ENCODE assay signal across 15 cellular contexts in the genomic region with DNA sequence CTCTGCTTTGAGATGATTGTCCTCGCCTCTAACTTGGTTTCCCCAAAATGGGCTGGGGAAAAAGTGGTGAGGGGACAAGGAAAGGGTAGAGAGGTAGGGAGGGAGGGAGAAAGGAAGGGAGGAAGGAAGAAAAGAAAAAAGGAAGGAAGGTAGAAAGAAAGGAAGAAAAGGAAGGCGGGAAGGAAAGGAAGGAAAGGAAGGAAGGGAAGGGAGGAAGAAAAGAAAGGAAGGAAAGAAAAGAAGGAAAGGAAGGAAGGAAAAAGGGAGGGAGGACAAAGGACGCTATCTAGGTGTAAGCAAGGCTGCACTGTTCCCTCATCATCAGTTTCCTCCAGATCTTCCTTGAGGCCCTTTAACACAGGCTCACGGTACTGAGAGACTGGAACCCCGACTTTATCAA. TPM values are rescaled to one million over a fixed set of nuclear protein-coding genes. Genes with fewer than 3 reads are reported as not detected.
DNase-seq lines count a peak whose midpoint lies in the region; ATAC-seq and TF ChIP-seq lines count a peak whose summit lies in the region.
"Had no signal": no experiment of that assay in that cellular context is flagged by ENCODE, and none has a peak within 500 bp of the region (broad histone marks: within the 10 kb centered on the region; RNA-seq: fewer than 3 reads in every experiment).

No MANE protein-coding gene starts in this region.

- 88 to 97% methylated on average over 4 to 5 of the region's 5 CpGs for WGBS in transverse colon (ENCODE audit: low coverage in 1 of 2), 2 donors

- no peaks in the 10 kb centered on the region for H3K36me3 ChIP-seq in right atrium auricular region
- H3K36me3 ChIP-seq in transverse colon: no peaks in the 10 kb centered on the region

- peak overlapping the region; percentile 90 for H3K4me3 Mint-ChIP-seq in activated T-helper 1 cell treated with anti-CD3 and anti-CD28 coated beads, Interleukin-12 subunit alpha, Interleukin-12 subunit beta, Interleukin-2, Interleukin-4 antibody, amounts not matched to agents 30 ng/mL and 10 ng/mL and 1 ng/mL, durations not matched to agents 14 hours and 24 hours and 36 hours
- peak overlapping the region in 3 of 5 donors; percentile 8 to 84 (median 82) for H3K4me3 Mint-ChIP-seq in immature natural killer cell

- no peaks in the 10 kb centered on the region for H3K9me3 Mint-ChIP-seq in activated T-helper 1 cell treated with anti-CD3 and anti-CD28 coated beads, Interleukin-12 subunit alpha, Interleukin-12 subunit beta, Interleukin-2, Interleukin-4 antibody, amounts not matched to agents 30 ng/mL and 10 ng/mL and 1 ng/mL, durations not matched to agents 14 hours and 24 hours and 36 hours
- no peaks in the 10 kb centered on the region for H3K9me3 Mint-ChIP-seq in immature natural killer cell
- H3K9me3 Mint-ChIP-seq: activated naive CD8-positive, alpha-beta T cell treated with anti-CD3 and anti-CD28 coated beads, Interleukin-2, amount 10 ng/mL, durations not matched to agents 7 days and 5 days had no signal

- no peak for ATAC-seq in Right ventricle myocardium inferior
- ATAC-seq in HG03565 (IDR thresholded peaks at IDR 0.05; ENCODE audit: unreplicated experiment): no peak

- TF ChIP-seq POLR2A in transverse colon (IDR thresholded peaks at IDR 0.05): no peak

- H3K27me3 ChIP-seq in right atrium auricular region (no peaks in the 10 kb centered on the region), transverse colon (no peaks in the 10 kb centered on the region)

- H3K27ac Mint-ChIP-seq in activated T-helper 1 cell treated with anti-CD3 and anti-CD28 coated beads, Interleukin-12 subunit alpha, Interleukin-12 subunit beta, Interleukin-2, Interleukin-4 antibody, amounts not matched to agents 30 ng/mL and 10 ng/mL and 1 ng/mL, durations not matched to agents 14 hours and 24 hours and 36 hours: no peak overlapping the region
- H3K27ac Mint-ChIP-seq in immature natural killer cell: no peak overlapping the region
- H3K27ac Mint-ChIP-seq: activated naive CD8-positive, alpha-beta T cell treated with anti-CD3 and anti-CD28 coated beads, Interleukin-2, amount 10 ng/mL, durations not matched to agents 7 days and 5 days had no signal

- CTCF ChIA-PET in HEK293T (lab: Yijun Ruan, JAX): no interaction called here

- H3K9me3 ChIP-seq in right atrium auricular region: no peaks in the 10 kb centered on the region
- H3K9me3 ChIP-seq in transverse colon: no peaks in the 10 kb centered on the region

- no peaks in the 10 kb centered on the region for H3K27me3 Mint-ChIP-seq in activated T-helper 1 cell treated with anti-CD3 and anti-CD28 coated beads, Interleukin-12 subunit alpha, Interleukin-12 subunit beta, Interleukin-2, Interleukin-4 antibody, amounts not matched to agents 30 ng/mL and 10 ng/mL and 1 ng/mL, durations not matched to agents 14 hours and 24 hours and 36 hours (ENCODE audit: insufficient read depth)
- H3K27me3 Mint-ChIP-seq in immature natural killer cell (ENCODE audit: low read depth in 3 of 3): peaks cover 0 to 12% (median 0%) of the 10 kb centered on the region in 3 donors
- H3K27me3 Mint-ChIP-seq: activated naive CD8-positive, alpha-beta T cell treated with anti-CD3 and anti-CD28 coated beads, Interleukin-2, amount 10 ng/mL, durations not matched to agents 7 days and 5 days had no signal

- TF ChIP-seq CTCF in right atrium auricular region (IDR thresholded peaks at IDR 0.05): no peak
- no peak for TF ChIP-seq CTCF in transverse colon (IDR thresholded peaks at IDR 0.05)

- peaks cover 51% of the 10 kb centered on the region for H3K4me1 Mint-ChIP-seq in activated T-helper 1 cell treated with anti-CD3 and anti-CD28 coated beads, Interleukin-12 subunit alpha, Interleukin-12 subunit beta, Interleukin-2, Interleukin-4 antibody, amounts not matched to agents 30 ng/mL and 10 ng/mL and 1 ng/mL, durations not matched to agents 14 hours and 24 hours and 36 hours (ENCODE audit: low read depth)
- peaks cover 34 to 50% of the 10 kb centered on the region in 2 donors for H3K4me1 Mint-ChIP-seq in immature natural killer cell

- in situ Hi-C loops in transverse colon (cut with MboI; ENCODE audit: low pct_ligation_motif_present in 1 of 4, low pct_unique_long_range_greater_than_20kb in 1 of 4, low sequenced_read_pairs in 3 of 4): no loop called here

- H3K4me3 ChIP-seq in right atrium auricular region: no peak overlapping the region
- H3K4me3 ChIP-seq in transverse colon: no peak overlapping the region

- TF ChIP-seq EP300 in transverse colon (IDR thresholded peaks at IDR 0.05; ENCODE audit: low read depth): no peak

- DNase-seq in right atrium auricular region (ENCODE audit: low spot score) (no peak), Right ventricle myocardium inferior (ENCODE audit: missing footprints) (no peak), immature natural killer cell (no peak), transverse colon (no peak), HEK293T (ENCODE audit: extremely low spot score) (no peak), NCI-H2029 (lab: John Stamatoyannopoulos, UW) (no peak)
- DNase-seq in activated T-helper 1 cell treated with anti-CD3 and anti-CD28 coated beads, Interleukin-12 subunit alpha, Interleukin-12 subunit beta, Interleukin-2, Interleukin-4 antibody, amounts not matched to agents 30 ng/mL and 10 ng/mL and 1 ng/mL, durations not matched to agents 14 hours and 24 hours and 36 hours (ENCODE audit: low spot score): no peak
- DNase-seq: activated naive CD8-positive, alpha-beta T cell treated with anti-CD3 and anti-CD28 coated beads, Interleukin-2, amount 10 ng/mL, durations not matched to agents 7 days and 5 days; cerebellar nuclear complex; KBM-7; NCI-H1436 treated with DMSO at 0.1 percent for 48 hours; NCI-H446 treated with DMSO at 0.1 percent for 48 hours; posterior cingulate gyrus; stimulated activated CD4-positive, alpha-beta T cell treated with anti-CD3 and anti-CD28 coated beads, Interleukin-2, amount 100 ng/mL, for 24 hours had no signal

- peak overlapping the region; percentile 78 to 85 for H3K27ac ChIP-seq in right atrium auricular region
- peak overlapping the region in 3 of 4 donors; percentile 22 to 83 (median 71) for H3K27ac ChIP-seq in transverse colon

- intact Hi-C loops in Right ventricle myocardium inferior (cut with DNase I): loop anchor here (5.0 kb wide), 4 partner anchors 40 to 285 kb away; a partner anchor contains a TSS
- intact Hi-C loops in activated T-helper 1 cell treated with anti-CD3 and anti-CD28 coated beads, Interleukin-12 subunit alpha, Interleukin-12 subunit beta, Interleukin-2, Interleukin-4 antibody, amounts not matched to agents 30 ng/mL and 10 ng/mL and 1 ng/mL, durations not matched to agents 14 hours and 24 hours and 36 hours (cut with micrococcal nuclease): loop anchor here (5.0 to 10.0 kb wide), 2 partner anchors 120 to 287 kb away; a partner anchor contains a TSS
- intact Hi-C loops in transverse colon (cut with DNase I; ENCODE audit: low total_unique reads): no loop called here

- peaks cover 34% of the 10 kb centered on the region for H3K36me3 Mint-ChIP-seq in activated T-helper 1 cell treated with anti-CD3 and anti-CD28 coated beads, Interleukin-12 subunit alpha, Interleukin-12 subunit beta, Interleukin-2, Interleukin-4 antibody, amounts not matched to agents 30 ng/mL and 10 ng/mL and 1 ng/mL, durations not matched to agents 14 hours and 24 hours and 36 hours (ENCODE audit: low read depth)
- H3K36me3 Mint-ChIP-seq in immature natural killer cell: no peaks in the 10 kb centered on the region

- POLR2A ChIA-PET in HEK293T (lab: Yijun Ruan, JAX): interaction anchor here (1.0 kb wide), 1 partner anchor 10 kb away, joined by 3 read pairs; no protein-coding TSS in a partner anchor

- H3K4me1 ChIP-seq in right atrium auricular region: peaks cover 0 to 53% of the 10 kb centered on the region in 2 donors
- peaks cover 8 to 66% (median 24%) of the 10 kb centered on the region in 4 donors for H3K4me1 ChIP-seq in transverse colon

TF ChIP-seq in HEK293T, 16 proteins besides CTCF, POLR2A, EP300 and RAD21:
- TF ChIP-seq NFRKB (IDR thresholded peaks at IDR 0.05) (no peak), BHLHE40 (IDR thresholded peaks at IDR 0.05; ENCODE audit: borderline replicate concordance) (no peak), ELF4 (IDR thresholded peaks at IDR 0.05) (no peak), CTBP1 (IDR thresholded peaks at IDR 0.05; ENCODE audit: borderline replicate concordance) (no peak)
- TF ChIP-seq, protein P1, sequence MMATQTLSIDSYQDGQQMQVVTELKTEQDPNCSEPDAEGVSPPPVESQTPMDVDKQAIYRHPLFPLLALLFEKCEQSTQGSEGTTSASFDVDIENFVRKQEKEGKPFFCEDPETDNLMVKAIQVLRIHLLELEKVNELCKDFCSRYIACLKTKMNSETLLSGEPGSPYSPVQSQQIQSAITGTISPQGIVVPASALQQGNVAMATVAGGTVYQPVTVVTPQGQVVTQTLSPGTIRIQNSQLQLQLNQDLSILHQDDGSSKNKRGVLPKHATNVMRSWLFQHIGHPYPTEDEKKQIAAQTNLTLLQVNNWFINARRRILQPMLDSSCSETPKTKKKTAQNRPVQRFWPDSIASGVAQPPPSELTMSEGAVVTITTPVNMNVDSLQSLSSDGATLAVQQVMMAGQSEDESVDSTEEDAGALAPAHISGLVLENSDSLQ (IDR thresholded peaks at IDR 0.05): no peak

RNA-seq across cellular contexts. Expression of a gene that starts 2.2 kb away (rescaled TPM):
- total RNA-seq in right atrium auricular region (10 to 100 TPM; 26.3 to 38.8 TPM), Right ventricle myocardium inferior (40.8 TPM), transverse colon (10 to 100 TPM; 18.9 to 39.6 (median 22.2) TPM)
- total RNA-seq in activated T-helper 1 cell treated with anti-CD3 and anti-CD28 coated beads, Interleukin-12 subunit alpha, Interleukin-12 subunit beta, Interleukin-2, Interleukin-4 antibody, amounts not matched to agents 30 ng/mL and 10 ng/mL and 1 ng/mL, durations not matched to agents 14 hours and 24 hours and 36 hours: 36.3 and 36.4 TPM in 2 replicates
- 1 to 10 TPM; 4.7 to 6.1 (median 4.8) TPM for polyA plus RNA-seq in immature natural killer cell
